In the genomic region with DNA sequence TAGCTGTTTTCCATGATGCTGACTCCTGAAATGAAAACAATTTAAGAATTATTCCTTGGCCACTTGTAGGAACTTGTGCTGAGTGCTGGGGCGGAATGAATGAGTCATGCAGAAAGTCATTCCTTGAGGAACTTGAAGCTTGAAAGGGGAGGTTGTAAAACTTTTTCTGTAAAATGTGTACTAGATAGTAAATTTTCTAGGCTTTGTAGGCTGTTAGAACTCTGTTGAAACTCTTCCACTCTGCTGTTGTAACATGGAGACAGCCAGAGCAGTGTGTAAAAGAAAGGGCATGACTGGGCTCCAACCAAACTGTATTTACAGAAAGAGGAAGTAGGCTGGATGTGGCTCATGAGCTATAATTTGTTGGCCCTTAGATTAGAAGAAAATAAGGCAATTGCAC, we compare ENCODE assay signal across 8 cellular contexts. TPM values are rescaled to one million over a fixed set of nuclear protein-coding genes. Genes with fewer than 3 reads are reported as not detected.
DNase-seq lines count a peak whose midpoint lies in the region; ATAC-seq and TF ChIP-seq lines count a peak whose summit lies in the region.

No MANE protein-coding gene starts in this region.

- H3K27me3 Mint-ChIP-seq in activated CD4-positive, alpha-beta memory T cell treated with anti-CD3 and anti-CD28 coated beads, Interleukin-2, amount 10 ng/mL, durations not matched to agents 7 days and 5 days = no peaks in the 10 kb centered on the region

- no peaks in the 10 kb centered on the region for H3K27me3 ChIP-seq in ascending aorta

- intact Hi-C loops in ascending aorta (cut with DNase I) = no loop called here

- no peaks in the 10 kb centered on the region for H3K4me1 Mint-ChIP-seq in activated CD4-positive, alpha-beta memory T cell treated with anti-CD3 and anti-CD28 coated beads, Interleukin-2, amount 10 ng/mL, durations not matched to agents 7 days and 5 days

- no peak overlapping the region for H3K4me3 Mint-ChIP-seq in activated CD4-positive, alpha-beta memory T cell treated with anti-CD3 and anti-CD28 coated beads, Interleukin-2, amount 10 ng/mL, durations not matched to agents 7 days and 5 days

- peaks cover 0 to 5% of the 10 kb centered on the region in 2 donors for H3K9me3 ChIP-seq in ascending aorta

- POLR2A ChIA-PET in activated CD4-positive, alpha-beta memory T cell treated with anti-CD3 and anti-CD28 coated beads, Interleukin-2, amount 10 ng/mL, durations not matched to agents 7 days and 5 days (lab: Charles Lee) = no interaction called here

- no peak overlapping the region for H3K4me3 ChIP-seq in ascending aorta

- peaks cover 0 to 26% of the 10 kb centered on the region in 2 donors for H3K4me1 ChIP-seq in ascending aorta

- CTCF ChIA-PET in activated CD4-positive, alpha-beta memory T cell treated with anti-CD3 and anti-CD28 coated beads, Interleukin-2, amount 10 ng/mL, durations not matched to agents 7 days and 5 days (lab: Charles Lee) = no interaction called here

- peak overlapping the region; percentile 60 to 70 for H3K27ac ChIP-seq in ascending aorta

- DNase-seq in GM04503 (ENCODE audit: low read depth) = peak; percentile 96
- DNase-seq in ascending aorta (ENCODE audit: low spot score in 2 of 2) = peak in 1 of 2 donors; percentile 85
- peak; percentile 87 for DNase-seq in islet precursor cell
- DNase-seq in superior temporal gyrus (ENCODE audit: extremely low spot score) = peak; percentile 53
- no peak for DNase-seq in activated CD4-positive, alpha-beta memory T cell treated with anti-CD3 and anti-CD28 coated beads, Interleukin-2, amount 10 ng/mL, durations not matched to agents 7 days and 5 days
- no peak for DNase-seq in DMS114 treated with DMSO at 0.1 percent for 48 hours (lab: John Stamatoyannopoulos, UW; ENCODE audit: unreplicated experiment)
- DNase-seq in stimulated activated CD4-positive, alpha-beta T cell treated with anti-CD3 and anti-CD28 coated beads, Interleukin-15, amount 100 ng/mL, for 24 hours = no peak

- no peaks in the 10 kb centered on the region for H3K36me3 ChIP-seq in ascending aorta

- no peak for TF ChIP-seq CTCF in ascending aorta (IDR thresholded peaks at IDR 0.05)

- no peaks in the 10 kb centered on the region for H3K36me3 Mint-ChIP-seq in activated CD4-positive, alpha-beta memory T cell treated with anti-CD3 and anti-CD28 coated beads, Interleukin-2, amount 10 ng/mL, durations not matched to agents 7 days and 5 days (ENCODE audit: low read depth)

- no peaks in the 10 kb centered on the region for H3K9me3 Mint-ChIP-seq in activated CD4-positive, alpha-beta memory T cell treated with anti-CD3 and anti-CD28 coated beads, Interleukin-2, amount 10 ng/mL, durations not matched to agents 7 days and 5 days

- ATAC-seq in HG03520 (IDR thresholded peaks at IDR 0.05; ENCODE audit: unreplicated experiment) = peak; percentile 50

- H3K27ac Mint-ChIP-seq in activated CD4-positive, alpha-beta memory T cell treated with anti-CD3 and anti-CD28 coated beads, Interleukin-2, amount 10 ng/mL, durations not matched to agents 7 days and 5 days = no peak overlapping the region

RNA-seq across cellular contexts. Expression of a gene that starts 46.1 kb away (rescaled TPM):
- 69.6 TPM for total RNA-seq in ascending aorta
- not detected for total RNA-seq in activated CD4-positive, alpha-beta memory T cell treated with anti-CD3 and anti-CD28 coated beads, Interleukin-2, amount 10 ng/mL, durations not matched to agents 7 days and 5 days

Comparison
In these comparisons a context has a peak if more than half of its experiments do, and no peak if none do; other contexts are left out.
1. DNase-seq: peak in GM04503 (single experiment), islet precursor cell (single experiment) and superior temporal gyrus (single experiment); none in activated CD4-positive, alpha-beta memory T cell treated with anti-CD3 and anti-CD28 coated beads, Interleukin-2, amount 10 ng/mL, durations not matched to agents 7 days and 5 days (single experiment), DMS114 treated with DMSO at 0.1 percent for 48 hours (single experiment) and stimulated activated CD4-positive, alpha-beta T cell treated with anti-CD3 and anti-CD28 coated beads, Interleukin-15, amount 100 ng/mL, for 24 hours (single experiment).
2. RNA of a gene that starts 46.1 kb away (total RNA-seq): 69.6 TPM in ascending aorta (single experiment); not detected in activated CD4-positive, alpha-beta memory T cell treated with anti-CD3 and anti-CD28 coated beads, Interleukin-2, amount 10 ng/mL, durations not matched to agents 7 days and 5 days; every median in the first group is over 10 times any median in the second.